Comparison of ENCODE assay signal across 18 cellular contexts in genomic region chr12:124021025-124021406, GRCh38. TPM values are rescaled to one million over a fixed set of nuclear protein-coding genes. Genes with fewer than 3 reads are reported as not detected.
A peak's percentile ranks its signal among the peaks of the same experiment; 100 is the strongest.
DNase-seq lines count a peak whose midpoint lies in the region; ATAC-seq and TF ChIP-seq lines count a peak whose summit lies in the region.
"Had no signal": no experiment of that assay in that cellular context is flagged by ENCODE, and none has a peak within 500 bp of the region (broad histone marks: within the 10 kb centered on the region; RNA-seq: fewer than 3 reads in every experiment).

No MANE protein-coding gene starts in this region.

- H3K4me2 ChIP-seq in GM23338: no peak overlapping the region

- H3K27me3 Mint-ChIP-seq in GM23338 (ENCODE audit: insufficient read depth, low read depth, poor library complexity) (peaks cover 4% of the 10 kb centered on the region), brain (no peaks in the 10 kb centered on the region)
- no peaks in the 10 kb centered on the region for H3K27me3 Mint-ChIP-seq in activated CD8-positive, alpha-beta memory T cell treated with anti-CD3 and anti-CD28 coated beads, Interleukin-2, amount 10 ng/mL, durations not matched to agents 7 days and 5 days
- H3K27me3 Mint-ChIP-seq: T-cell had no signal

- intact Hi-C loops in tibial artery (cut with DNase I; ENCODE audit: low total_unique reads): no loop called here

- H3K4me3 ChIP-seq in GM23338 (no peak overlapping the region), tibial artery (no peak overlapping the region)
- H3K4me3 ChIP-seq: heart left ventricle, skin epidermis had no signal

- H3K36me3 ChIP-seq in GM23338 (ENCODE audit: insufficient read depth): no peaks in the 10 kb centered on the region
- no peaks in the 10 kb centered on the region for H3K36me3 ChIP-seq in tibial artery
- H3K36me3 ChIP-seq: heart left ventricle had no signal

- no peaks in the 10 kb centered on the region for H3K27me3 ChIP-seq in GM23338 (ENCODE audit: insufficient read depth)
- H3K27me3 ChIP-seq in tibial artery: no peaks in the 10 kb centered on the region
- H3K27me3 ChIP-seq: heart left ventricle had no signal

- H3K27ac Mint-ChIP-seq in GM23338 (no peak overlapping the region), brain (peak overlapping the region in 4 of 5 experiments; percentile 8 to 72 (median 40))
- no peak overlapping the region for H3K27ac Mint-ChIP-seq in activated CD8-positive, alpha-beta memory T cell treated with anti-CD3 and anti-CD28 coated beads, Interleukin-2, amount 10 ng/mL, durations not matched to agents 7 days and 5 days

- H3K4me3 Mint-ChIP-seq in GM23338 (no peak overlapping the region), brain (no peak overlapping the region)
- no peak overlapping the region for H3K4me3 Mint-ChIP-seq in activated CD8-positive, alpha-beta memory T cell treated with anti-CD3 and anti-CD28 coated beads, Interleukin-2, amount 10 ng/mL, durations not matched to agents 7 days and 5 days
- H3K4me3 Mint-ChIP-seq: naive thymus-derived CD4-positive, alpha-beta T cell; T-cell had no signal

- H3K4me1 ChIP-seq in GM23338 (ENCODE audit: insufficient read depth): no peaks in the 10 kb centered on the region
- peaks cover 0 to 30% (median 22%) of the 10 kb centered on the region in 4 donors for H3K4me1 ChIP-seq in tibial artery

- peaks cover 4% of the 10 kb centered on the region; the same call in 2 of the 3 replicates for H3K4me1 Mint-ChIP-seq in GM23338
- peaks cover 27% of the 10 kb centered on the region for H3K4me1 Mint-ChIP-seq in brain
- H3K4me1 Mint-ChIP-seq in activated CD8-positive, alpha-beta memory T cell treated with anti-CD3 and anti-CD28 coated beads, Interleukin-2, amount 10 ng/mL, durations not matched to agents 7 days and 5 days: no peaks in the 10 kb centered on the region

- no peak overlapping the region for H2AFZ ChIP-seq in GM23338

- H3K9me2 ChIP-seq in GM23338 (ENCODE audit: insufficient read depth): no peaks in the 10 kb centered on the region

- ATAC-seq in GM23338: peak; percentile 80
- peak; percentile 15 for ATAC-seq in left lobe of liver
- no peak for ATAC-seq in activated CD8-positive, alpha-beta memory T cell treated with anti-CD3 and anti-CD28 coated beads, Interleukin-2, amount 10 ng/mL, durations not matched to agents 7 days and 5 days
- no peak for ATAC-seq in GM21360 (IDR thresholded peaks at IDR 0.05; ENCODE audit: unreplicated experiment)
- ATAC-seq: naive thymus-derived CD4-positive, alpha-beta T cell; T-cell had no signal

- TF ChIP-seq CTCF in GM23338 (conservative IDR thresholded peaks at IDR 0.05; ENCODE audit: low read depth in 2 of 2) (no peak), brain (conservative IDR thresholded peaks at IDR 0.05) (no peak), tibial artery (IDR thresholded peaks at IDR 0.05) (no peak)

- H3K36me3 Mint-ChIP-seq in GM23338 (ENCODE audit: low read depth) (no peaks in the 10 kb centered on the region; the same call in 2 of the 3 replicates), brain (peaks cover 14% of the 10 kb centered on the region)
- no peaks in the 10 kb centered on the region for H3K36me3 Mint-ChIP-seq in activated CD8-positive, alpha-beta memory T cell treated with anti-CD3 and anti-CD28 coated beads, Interleukin-2, amount 10 ng/mL, durations not matched to agents 7 days and 5 days
- H3K36me3 Mint-ChIP-seq: naive thymus-derived CD4-positive, alpha-beta T cell; T-cell had no signal

- no peaks in the 10 kb centered on the region for H3F3A ChIP-seq in GM23338 (replicated peaks; ENCODE audit: low read depth)

- DNase-seq in GM23338 (ENCODE audit: low spot score): no peak
- no peak for DNase-seq in left lobe of liver (ENCODE audit: low spot score)
- no peak for DNase-seq in tibial artery
- DNase-seq in C1 segment of cervical spinal cord (lab: John Stamatoyannopoulos, UW): no peak
- no peak for DNase-seq in activated CD8-positive, alpha-beta memory T cell treated with anti-CD3 and anti-CD28 coated beads, Interleukin-2, amount 10 ng/mL, durations not matched to agents 7 days and 5 days
- DNase-seq: activated CD4-positive, alpha-beta T cell treated with anti-CD3 and anti-CD28 coated beads, Interleukin-2, amount 50 U/mL, for 1 hour; amygdala; heart left ventricle; naive thymus-derived CD4-positive, alpha-beta T cell; NCI-H1092 treated with DMSO at 0.1 percent for 48 hours; NCI-H2107; NCI-H510A; posterior cingulate gyrus; stimulated activated CD4-positive, alpha-beta T cell treated with anti-CD3 and anti-CD28 coated beads, Interleukin-4, amount 100 ng/mL, for 24 hours; T-cell had no signal

- no peaks in the 10 kb centered on the region for H3K9me3 ChIP-seq in tibial artery

- no peaks in the 10 kb centered on the region for H3K79me2 ChIP-seq in GM23338 (replicated peaks; ENCODE audit: insufficient read depth)

- CTCF ChIA-PET in activated CD8-positive, alpha-beta memory T cell treated with anti-CD3 and anti-CD28 coated beads, Interleukin-2, amount 10 ng/mL, durations not matched to agents 7 days and 5 days (lab: Charles Lee): no interaction called here

- H3K9me3 Mint-ChIP-seq in GM23338: peaks cover 7% of the 10 kb centered on the region; the same call in 2 of the 3 replicates
- H3K9me3 Mint-ChIP-seq in brain: peaks cover 0 to 4% (median 0%) of the 10 kb centered on the region in 5 experiments
- H3K9me3 Mint-ChIP-seq in activated CD8-positive, alpha-beta memory T cell treated with anti-CD3 and anti-CD28 coated beads, Interleukin-2, amount 10 ng/mL, durations not matched to agents 7 days and 5 days (ENCODE audit: low read depth): no peaks in the 10 kb centered on the region
- H3K9me3 Mint-ChIP-seq: T-cell had no signal

- H3K27ac ChIP-seq in GM23338 (ENCODE audit: low read depth) (no peak overlapping the region), tibial artery (peak overlapping the region; percentile 29 to 61)

- H4K20me1 ChIP-seq in GM23338 (replicated peaks; ENCODE audit: insufficient read depth): no peaks in the 10 kb centered on the region

TF ChIP-seq in GM23338, 12 proteins besides CTCF, POLR2A, EP300 and RAD21:
- no peak for TF ChIP-seq EZH2phosphoT487 (IDR thresholded peaks at IDR 0.05; ENCODE audit: unreplicated experiment)
- TF ChIP-seq EZH2 (IDR thresholded peaks at IDR 0.05; ENCODE audit: low read depth, unreplicated experiment): no peak
- no peak for TF ChIP-seq STAT1 (IDR thresholded peaks at IDR 0.05; ENCODE audit: unreplicated experiment)
- TF ChIP-seq, protein P1, sequence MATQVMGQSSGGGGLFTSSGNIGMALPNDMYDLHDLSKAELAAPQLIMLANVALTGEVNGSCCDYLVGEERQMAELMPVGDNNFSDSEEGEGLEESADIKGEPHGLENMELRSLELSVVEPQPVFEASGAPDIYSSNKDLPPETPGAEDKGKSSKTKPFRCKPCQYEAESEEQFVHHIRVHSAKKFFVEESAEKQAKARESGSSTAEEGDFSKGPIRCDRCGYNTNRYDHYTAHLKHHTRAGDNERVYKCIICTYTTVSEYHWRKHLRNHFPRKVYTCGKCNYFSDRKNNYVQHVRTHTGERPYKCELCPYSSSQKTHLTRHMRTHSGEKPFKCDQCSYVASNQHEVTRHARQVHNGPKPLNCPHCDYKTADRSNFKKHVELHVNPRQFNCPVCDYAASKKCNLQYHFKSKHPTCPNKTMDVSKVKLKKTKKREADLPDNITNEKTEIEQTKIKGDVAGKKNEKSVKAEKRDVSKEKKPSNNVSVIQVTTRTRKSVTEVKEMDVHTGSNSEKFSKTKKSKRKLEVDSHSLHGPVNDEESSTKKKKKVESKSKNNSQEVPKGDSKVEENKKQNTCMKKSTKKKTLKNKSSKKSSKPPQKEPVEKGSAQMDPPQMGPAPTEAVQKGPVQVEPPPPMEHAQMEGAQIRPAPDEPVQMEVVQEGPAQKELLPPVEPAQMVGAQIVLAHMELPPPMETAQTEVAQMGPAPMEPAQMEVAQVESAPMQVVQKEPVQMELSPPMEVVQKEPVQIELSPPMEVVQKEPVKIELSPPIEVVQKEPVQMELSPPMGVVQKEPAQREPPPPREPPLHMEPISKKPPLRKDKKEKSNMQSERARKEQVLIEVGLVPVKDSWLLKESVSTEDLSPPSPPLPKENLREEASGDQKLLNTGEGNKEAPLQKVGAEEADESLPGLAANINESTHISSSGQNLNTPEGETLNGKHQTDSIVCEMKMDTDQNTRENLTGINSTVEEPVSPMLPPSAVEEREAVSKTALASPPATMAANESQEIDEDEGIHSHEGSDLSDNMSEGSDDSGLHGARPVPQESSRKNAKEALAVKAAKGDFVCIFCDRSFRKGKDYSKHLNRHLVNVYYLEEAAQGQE (IDR thresholded peaks at IDR 0.05; ENCODE audit: unreplicated experiment): no peak
TF ChIP-seq in GM23338: peak in this region for 0.

RNA-seq across cellular contexts. Expression of gene ZNF664, which starts 48.0 kb away (rescaled TPM):
- total RNA-seq in GM23338 (2014; rRNA removed; shearing (Covaris generic)): 35.2 and 89.2 TPM in 2 replicates
- polyA plus RNA-seq in GM23338 (2016; fragmentation: Nextera tagmentation; extraction: Ambion mirVana) (8.1 and 9.7 TPM in 2 replicates), brain (ENCODE audit: insufficient read depth, low read depth, low replicate concordance) (85.9 TPM)
- total RNA-seq in left lobe of liver: 44.5 TPM
- 10 to 100 TPM; 45.8 to 52.5 TPM for total RNA-seq in activated CD8-positive, alpha-beta memory T cell treated with anti-CD3 and anti-CD28 coated beads, Interleukin-2, amount 10 ng/mL, durations not matched to agents 7 days and 5 days

RNA-seq across cellular contexts. Expression of gene CCDC92, which starts 48.4 kb away (rescaled TPM):
- 0.31 TPM in 1 of 2 replicates, not detected in the other for total RNA-seq in GM23338 (2014; rRNA removed; shearing (Covaris generic))
- polyA plus RNA-seq in GM23338 (2016; fragmentation: Nextera tagmentation; extraction: Ambion mirVana) (0.08 and 0.37 TPM in 2 replicates), brain (ENCODE audit: insufficient read depth, low read depth, low replicate concordance) (84.2 TPM)
- 21.2 TPM for total RNA-seq in left lobe of liver
- total RNA-seq in activated CD8-positive, alpha-beta memory T cell treated with anti-CD3 and anti-CD28 coated beads, Interleukin-2, amount 10 ng/mL, durations not matched to agents 7 days and 5 days: 10 to 100 TPM; 16.4 to 19.8 TPM

Comparison
In these comparisons a context has a peak if more than half of its experiments do, and no peak if none do; other contexts are left out.
1. ATAC-seq: peak in GM23338 (single experiment) and left lobe of liver (single experiment); none in activated CD8-positive, alpha-beta memory T cell treated with anti-CD3 and anti-CD28 coated beads, Interleukin-2, amount 10 ng/mL, durations not matched to agents 7 days and 5 days (single experiment) and GM21360 (single experiment).
2. H3K27ac Mint-ChIP-seq: peak in brain (4 of 5); none in GM23338 (single experiment) and activated CD8-positive, alpha-beta memory T cell treated with anti-CD3 and anti-CD28 coated beads, Interleukin-2, amount 10 ng/mL, durations not matched to agents 7 days and 5 days (single experiment).
3. RNA of gene CCDC92, which starts 48.4 kb away (total RNA-seq): 21.2 TPM in left lobe of liver (single experiment) and 16.4 to 19.8 TPM in activated CD8-positive, alpha-beta memory T cell treated with anti-CD3 and anti-CD28 coated beads, Interleukin-2, amount 10 ng/mL, durations not matched to agents 7 days and 5 days; 0.31 TPM in GM23338; every median in the first group is over 10 times any median in the second.